In genomic region chr17:63882626-63883126, GRCh38 we compare ENCODE assay signal across 10 cellular contexts. TPM values are rescaled to one million over a fixed set of nuclear protein-coding genes. Genes with fewer than 3 reads are reported as not detected.
"Had no signal": no experiment of that assay in that cellular context is flagged by ENCODE, and none has a peak within 500 bp of the region (broad histone marks: within the 10 kb centered on the region; RNA-seq: fewer than 3 reads in every experiment).

No MANE protein-coding gene starts in this region.

RNA-seq across cellular contexts. Expression of gene GH2, which starts 0.9 kb away (rescaled TPM):
- total RNA-seq: HT1080, LHCN-M2, MCF 10A, NCI-H460, PC-9, Peyer's patch, Right ventricle myocardium superior, RPMI7951, SJSA1 had no signal
- polyA plus RNA-seq: IgD-negative memory B cell had no signal

RNA-seq across cellular contexts. Expression of gene CSH2, which starts 9.2 kb away (rescaled TPM):
- total RNA-seq: HT1080, LHCN-M2, MCF 10A, NCI-H460, PC-9, Peyer's patch, Right ventricle myocardium superior, RPMI7951, SJSA1 had no signal
- polyA plus RNA-seq: IgD-negative memory B cell had no signal

RNA-seq across cellular contexts. Expression of gene CSH1, which starts 13.7 kb away (rescaled TPM):
- total RNA-seq: HT1080, LHCN-M2, MCF 10A, NCI-H460, PC-9, Peyer's patch, Right ventricle myocardium superior, RPMI7951, SJSA1 had no signal
- polyA plus RNA-seq: IgD-negative memory B cell had no signal

RNA-seq across cellular contexts. Expression of gene CSHL1, which starts 28.4 kb away (rescaled TPM):
- total RNA-seq: HT1080, LHCN-M2, MCF 10A, NCI-H460, PC-9, Peyer's patch, Right ventricle myocardium superior, RPMI7951, SJSA1 had no signal
- polyA plus RNA-seq: IgD-negative memory B cell had no signal

RNA-seq across cellular contexts. Expression of gene GH1, which starts 36.0 kb away (rescaled TPM):
- total RNA-seq: HT1080, LHCN-M2, MCF 10A, NCI-H460, PC-9, Peyer's patch, Right ventricle myocardium superior, RPMI7951, SJSA1 had no signal
